In genomic region chr11:44528103-44528502, GRCh38 we compare ENCODE assay signal across 1 cellular context.
TF ChIP-seq lines count a peak whose summit lies in the region.

No MANE protein-coding gene starts in this region.

TF ChIP-seq in H1, 55 proteins besides CTCF, POLR2A, EP300 and RAD21:
- no peak for TF ChIP-seq NANOG (IDR thresholded peaks at IDR 0.05; ENCODE audit: insufficient read depth, low read depth, low read length, poor library complexity, severe bottlenecking)
TF ChIP-seq in H1: peak in this region for 0.
